In the genomic region with DNA sequence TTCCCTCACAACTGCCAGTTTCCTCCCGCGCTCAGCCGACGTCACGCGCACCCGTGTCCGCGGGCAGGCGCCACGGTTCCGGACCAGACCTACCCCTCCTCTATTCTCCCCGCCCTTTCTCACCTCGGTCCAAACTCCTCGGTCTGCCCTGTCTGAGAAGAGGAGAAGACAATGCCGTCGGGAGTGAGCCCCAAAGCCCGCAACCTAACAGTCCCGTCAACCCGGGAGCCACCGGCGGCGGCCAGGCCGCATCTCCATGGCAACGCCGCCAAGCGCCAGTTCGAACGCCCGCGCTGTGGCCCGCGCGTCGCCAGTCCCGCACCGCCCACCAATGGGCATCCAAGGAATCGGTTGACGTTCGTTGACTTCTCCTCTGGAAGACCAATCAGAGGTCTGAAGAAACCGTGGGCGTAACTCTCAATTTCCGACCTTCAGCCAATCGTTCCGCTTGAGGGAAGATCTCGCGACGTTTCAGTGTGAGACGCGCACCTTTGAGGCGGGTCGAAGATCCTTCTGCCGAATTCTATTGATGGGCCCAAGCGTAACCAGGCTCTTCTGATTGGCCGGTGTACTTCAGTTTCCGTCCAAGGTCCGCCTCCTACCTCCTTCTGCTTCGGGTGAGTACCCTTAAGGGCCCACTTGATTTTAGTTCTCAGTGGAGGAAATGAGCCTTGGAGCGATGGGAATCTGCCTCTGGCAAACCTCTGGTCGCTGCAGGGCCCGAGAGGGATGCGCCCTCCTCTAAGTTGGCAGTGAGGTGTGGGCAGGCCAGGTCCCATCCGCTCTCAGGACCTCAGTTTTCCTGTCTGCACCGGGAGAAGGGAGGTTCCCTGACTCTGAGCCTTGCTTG, we compare ENCODE assay signal across 8 cellular contexts. TPM values are rescaled to one million over a fixed set of nuclear protein-coding genes. Genes with fewer than 3 reads are reported as not detected.
A peak's percentile ranks its signal among the peaks of the same experiment; 100 is the strongest.
DNase-seq lines count a peak whose midpoint lies in the region; ATAC-seq and TF ChIP-seq lines count a peak whose summit lies in the region.

A gene with protein sequence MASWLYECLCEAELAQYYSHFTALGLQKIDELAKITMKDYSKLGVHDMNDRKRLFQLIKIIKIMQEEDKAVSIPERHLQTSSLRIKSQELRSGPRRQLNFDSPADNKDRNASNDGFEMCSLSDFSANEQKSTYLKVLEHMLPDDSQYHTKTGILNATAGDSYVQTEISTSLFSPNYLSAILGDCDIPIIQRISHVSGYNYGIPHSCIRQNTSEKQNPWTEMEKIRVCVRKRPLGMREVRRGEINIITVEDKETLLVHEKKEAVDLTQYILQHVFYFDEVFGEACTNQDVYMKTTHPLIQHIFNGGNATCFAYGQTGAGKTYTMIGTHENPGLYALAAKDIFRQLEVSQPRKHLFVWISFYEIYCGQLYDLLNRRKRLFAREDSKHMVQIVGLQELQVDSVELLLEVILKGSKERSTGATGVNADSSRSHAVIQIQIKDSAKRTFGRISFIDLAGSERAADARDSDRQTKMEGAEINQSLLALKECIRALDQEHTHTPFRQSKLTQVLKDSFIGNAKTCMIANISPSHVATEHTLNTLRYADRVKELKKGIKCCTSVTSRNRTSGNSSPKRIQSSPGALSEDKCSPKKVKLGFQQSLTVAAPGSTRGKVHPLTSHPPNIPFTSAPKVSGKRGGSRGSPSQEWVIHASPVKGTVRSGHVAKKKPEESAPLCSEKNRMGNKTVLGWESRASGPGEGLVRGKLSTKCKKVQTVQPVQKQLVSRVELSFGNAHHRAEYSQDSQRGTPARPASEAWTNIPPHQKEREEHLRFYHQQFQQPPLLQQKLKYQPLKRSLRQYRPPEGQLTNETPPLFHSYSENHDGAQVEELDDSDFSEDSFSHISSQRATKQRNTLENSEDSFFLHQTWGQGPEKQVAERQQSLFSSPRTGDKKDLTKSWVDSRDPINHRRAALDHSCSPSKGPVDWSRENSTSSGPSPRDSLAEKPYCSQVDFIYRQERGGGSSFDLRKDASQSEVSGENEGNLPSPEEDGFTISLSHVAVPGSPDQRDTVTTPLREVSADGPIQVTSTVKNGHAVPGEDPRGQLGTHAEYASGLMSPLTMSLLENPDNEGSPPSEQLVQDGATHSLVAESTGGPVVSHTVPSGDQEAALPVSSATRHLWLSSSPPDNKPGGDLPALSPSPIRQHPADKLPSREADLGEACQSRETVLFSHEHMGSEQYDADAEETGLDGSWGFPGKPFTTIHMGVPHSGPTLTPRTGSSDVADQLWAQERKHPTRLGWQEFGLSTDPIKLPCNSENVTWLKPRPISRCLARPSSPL (N-terminal part only) (minus strand): TSS at position 286 of the 850 bp plus-strand sequence. CDS start 17,922 bp downstream, outside the sequence.
A gene (plus strand): TSS at position 587 of the 850 bp plus-strand sequence. CDS start 9,471 bp downstream, outside the sequence.

- POLR2A ChIA-PET in naive thymus-derived CD4-positive, alpha-beta T cell (lab: Charles Lee): no interaction called here

- H3K36me3 ChIP-seq in naive thymus-derived CD4-positive, alpha-beta T cell (ENCODE audit: control insufficient read depth in 2 of 3, insufficient read depth in 3 of 3, low read length in 3 of 3): no peaks in the 10 kb centered on the region

- H3K27me3 ChIP-seq in naive thymus-derived CD4-positive, alpha-beta T cell (ENCODE audit: control insufficient read depth in 2 of 2, insufficient read depth in 2 of 2, low read length in 2 of 2): no peaks in the 10 kb centered on the region

- ATAC-seq in naive thymus-derived CD4-positive, alpha-beta T cell: peak; percentile 95
- ATAC-seq in stimulated activated memory B cell treated with anti-CD40 and anti-IgM and Interleukin-4, amounts not matched to agents 10 μg/mL and 1 μg/mL and 100 μg/mL, for 72 hours: peak; percentile 98

- no peaks in the 10 kb centered on the region for H3K27me3 Mint-ChIP-seq in activated T-helper 2 cell treated with anti-CD3 and anti-CD28 coated beads, Interferon-gamma antibody, Interleukin-2, Interleukin-4, amounts not matched to agents 10 μg/mL and 5 μg/mL and 100 μg/mL, durations not matched to agents 14 hours and 24 hours and 36 hours (ENCODE audit: low read depth)
- no peaks in the 10 kb centered on the region for H3K27me3 Mint-ChIP-seq in naive thymus-derived CD4-positive, alpha-beta T cell
- H3K27me3 Mint-ChIP-seq in stimulated activated memory B cell treated with anti-CD40 and anti-IgM and Interleukin-4, amounts not matched to agents 10 μg/mL and 1 μg/mL and 100 μg/mL, for 72 hours: no peaks in the 10 kb centered on the region

- TF ChIP-seq CTCF in LNCaP clone FGC (IDR thresholded peaks at IDR 0.05; ENCODE audit: control insufficient read depth, extremely low read depth, insufficient read depth) (no peak), fibroblast of mammary gland (conservative IDR thresholded peaks at IDR 0.05; ENCODE audit: control insufficient read depth, insufficient read depth, low read depth, low read length) (no peak)

- no peaks in the 10 kb centered on the region for H3K9me3 Mint-ChIP-seq in activated T-helper 2 cell treated with anti-CD3 and anti-CD28 coated beads, Interferon-gamma antibody, Interleukin-2, Interleukin-4, amounts not matched to agents 10 μg/mL and 5 μg/mL and 100 μg/mL, durations not matched to agents 14 hours and 24 hours and 36 hours
- no peaks in the 10 kb centered on the region for H3K9me3 Mint-ChIP-seq in naive thymus-derived CD4-positive, alpha-beta T cell
- no peaks in the 10 kb centered on the region for H3K9me3 Mint-ChIP-seq in stimulated activated memory B cell treated with anti-CD40 and anti-IgM and Interleukin-4, amounts not matched to agents 10 μg/mL and 1 μg/mL and 100 μg/mL, for 72 hours

- DNase-seq in EL (peak; percentile 100), H4 (ENCODE audit: low spot score) (peak; percentile 100), LNCaP clone FGC (ENCODE audit: low read depth) (peak; percentile 100), RPMI8226 (peak; percentile 99), fibroblast of mammary gland (ENCODE audit: low read depth) (peak; percentile 100)
- DNase-seq in activated T-helper 2 cell treated with anti-CD3 and anti-CD28 coated beads, Interferon-gamma antibody, Interleukin-2, Interleukin-4, amounts not matched to agents 10 μg/mL and 5 μg/mL and 100 μg/mL, durations not matched to agents 14 hours and 24 hours and 36 hours (ENCODE audit: low spot score): peak; percentile 97
- DNase-seq in naive thymus-derived CD4-positive, alpha-beta T cell: peak; percentile 89 to 99 (median 96)

- H3K4me3 Mint-ChIP-seq in activated T-helper 2 cell treated with anti-CD3 and anti-CD28 coated beads, Interferon-gamma antibody, Interleukin-2, Interleukin-4, amounts not matched to agents 10 μg/mL and 5 μg/mL and 100 μg/mL, durations not matched to agents 14 hours and 24 hours and 36 hours (ENCODE audit: low read depth): peak within 1 kb of the TSS; percentile 98
- peak within 1 kb of the TSS; percentile 88 to 97 (median 94) for H3K4me3 Mint-ChIP-seq in naive thymus-derived CD4-positive, alpha-beta T cell
- H3K4me3 Mint-ChIP-seq in stimulated activated memory B cell treated with anti-CD40 and anti-IgM and Interleukin-4, amounts not matched to agents 10 μg/mL and 1 μg/mL and 100 μg/mL, for 72 hours: peak within 1 kb of the TSS; percentile 97

- peak within 1 kb of the TSS; percentile 94 for H3K27ac Mint-ChIP-seq in activated T-helper 2 cell treated with anti-CD3 and anti-CD28 coated beads, Interferon-gamma antibody, Interleukin-2, Interleukin-4, amounts not matched to agents 10 μg/mL and 5 μg/mL and 100 μg/mL, durations not matched to agents 14 hours and 24 hours and 36 hours
- peak within 1 kb of the TSS; percentile 77 to 98 (median 95) for H3K27ac Mint-ChIP-seq in naive thymus-derived CD4-positive, alpha-beta T cell
- peak within 1 kb of the TSS; percentile 100 for H3K27ac Mint-ChIP-seq in stimulated activated memory B cell treated with anti-CD40 and anti-IgM and Interleukin-4, amounts not matched to agents 10 μg/mL and 1 μg/mL and 100 μg/mL, for 72 hours

- peaks cover 34% of the 10 kb centered on the region for H3K4me1 Mint-ChIP-seq in activated T-helper 2 cell treated with anti-CD3 and anti-CD28 coated beads, Interferon-gamma antibody, Interleukin-2, Interleukin-4, amounts not matched to agents 10 μg/mL and 5 μg/mL and 100 μg/mL, durations not matched to agents 14 hours and 24 hours and 36 hours (ENCODE audit: low read depth)
- H3K4me1 Mint-ChIP-seq in naive thymus-derived CD4-positive, alpha-beta T cell: peaks cover 11 to 45% (median 29%) of the 10 kb centered on the region in 7 donors
- peaks cover 36% of the 10 kb centered on the region for H3K4me1 Mint-ChIP-seq in stimulated activated memory B cell treated with anti-CD40 and anti-IgM and Interleukin-4, amounts not matched to agents 10 μg/mL and 1 μg/mL and 100 μg/mL, for 72 hours

- H3K4me3 ChIP-seq in LNCaP clone FGC (ENCODE audit: low read depth, low read length): peak within 1 kb of the TSS; percentile 97
- H3K4me3 ChIP-seq in fibroblast of mammary gland (ENCODE audit: control insufficient read depth, low read depth, low read length): peak within 1 kb of the TSS; percentile 89
- peak within 1 kb of the TSS; percentile 98 for H3K4me3 ChIP-seq in naive thymus-derived CD4-positive, alpha-beta T cell (ENCODE audit: low read length)

- H3K36me3 Mint-ChIP-seq in activated T-helper 2 cell treated with anti-CD3 and anti-CD28 coated beads, Interferon-gamma antibody, Interleukin-2, Interleukin-4, amounts not matched to agents 10 μg/mL and 5 μg/mL and 100 μg/mL, durations not matched to agents 14 hours and 24 hours and 36 hours (ENCODE audit: low read depth): no peaks in the 10 kb centered on the region
- no peaks in the 10 kb centered on the region for H3K36me3 Mint-ChIP-seq in naive thymus-derived CD4-positive, alpha-beta T cell
- H3K36me3 Mint-ChIP-seq in stimulated activated memory B cell treated with anti-CD40 and anti-IgM and Interleukin-4, amounts not matched to agents 10 μg/mL and 1 μg/mL and 100 μg/mL, for 72 hours: no peaks in the 10 kb centered on the region

- intact Hi-C loops in activated T-helper 2 cell treated with anti-CD3 and anti-CD28 coated beads, Interferon-gamma antibody, Interleukin-2, Interleukin-4, amounts not matched to agents 10 μg/mL and 5 μg/mL and 100 μg/mL, durations not matched to agents 14 hours and 24 hours and 36 hours (cut with micrococcal nuclease): loop anchor here (1.0 kb wide), 4 partner anchors 50 to 206 kb away; a partner anchor contains a TSS
- intact Hi-C loops in naive thymus-derived CD4-positive, alpha-beta T cell (cut with micrococcal nuclease): loop anchor here (1.0 to 10.0 kb wide), 20 partner anchors 48 to 1273 kb away; a partner anchor contains a TSS

- H3K9me3 ChIP-seq in naive thymus-derived CD4-positive, alpha-beta T cell (ENCODE audit: control insufficient read depth in 2 of 3, low read length in 3 of 3): no peaks in the 10 kb centered on the region

- CTCF ChIA-PET in naive thymus-derived CD4-positive, alpha-beta T cell (lab: Charles Lee): no interaction called here

- peaks cover 3 to 8% of the 10 kb centered on the region in 2 donors for H3K4me1 ChIP-seq in naive thymus-derived CD4-positive, alpha-beta T cell (ENCODE audit: control insufficient read depth in 2 of 2, insufficient read depth in 2 of 2, low read length in 2 of 2)

- peak within 1 kb of the TSS; percentile 94 for H3K27ac ChIP-seq in naive thymus-derived CD4-positive, alpha-beta T cell (ENCODE audit: low read depth, low read length)

RNA-seq across cellular contexts. Expression of the first gene that starts in this region (rescaled TPM):
- total RNA-seq in H4 (2014; rRNA removed; shearing (Covaris generic)): 5.5 and 5.9 TPM in 2 replicates
- total RNA-seq in activated T-helper 2 cell treated with anti-CD3 and anti-CD28 coated beads, Interferon-gamma antibody, Interleukin-2, Interleukin-4, amounts not matched to agents 10 μg/mL and 5 μg/mL and 100 μg/mL, durations not matched to agents 14 hours and 24 hours and 36 hours: 4.8 and 5.0 TPM in 2 replicates
- 1 to 10 TPM in 1 of 5 experiments, under 1 TPM in 4; 0.11 to 6.0 (median 0.35) TPM for total RNA-seq in naive thymus-derived CD4-positive, alpha-beta T cell
- polyA plus RNA-seq in naive thymus-derived CD4-positive, alpha-beta T cell: under 1 TPM; 0.19 to 0.23 TPM

RNA-seq across cellular contexts. Expression of the second gene that starts in this region (rescaled TPM):
- total RNA-seq in H4 (2014; rRNA removed; shearing (Covaris generic)): 71.9 and 75.3 TPM in 2 replicates
- total RNA-seq in activated T-helper 2 cell treated with anti-CD3 and anti-CD28 coated beads, Interferon-gamma antibody, Interleukin-2, Interleukin-4, amounts not matched to agents 10 μg/mL and 5 μg/mL and 100 μg/mL, durations not matched to agents 14 hours and 24 hours and 36 hours: 30.8 and 33.0 TPM in 2 replicates
- total RNA-seq in naive thymus-derived CD4-positive, alpha-beta T cell: 10 to 100 TPM in 4 of 5 experiments, 1 to 10 TPM in 1; 7.5 to 30.0 (median 22.7) TPM
- 10 to 100 TPM; 27.7 to 63.3 TPM for polyA plus RNA-seq in naive thymus-derived CD4-positive, alpha-beta T cell

Comparison
In these comparisons a context has a peak if more than half of its experiments do, and no peak if none do; other contexts are left out.
1. Peak in every context shown above with its lines: DNase-seq, ATAC-seq, H3K4me3 ChIP-seq and H3K27ac ChIP-seq.